In genomic region chr17:7308625-7309433, GRCh38 we compare ENCODE assay signal across 8 cellular contexts. TPM values are rescaled to one million over a fixed set of nuclear protein-coding genes. Genes with fewer than 3 reads are reported as not detected.
DNase-seq lines count a peak whose midpoint lies in the region; ATAC-seq and TF ChIP-seq lines count a peak whose summit lies in the region.

No MANE protein-coding gene starts in this region.

- peak overlapping the region; percentile 100 for H3K27ac ChIP-seq in HUES64 (ENCODE audit: low read depth, low read length)
- H3K27ac ChIP-seq in Panc1 (ENCODE audit: low read length), result peak overlapping the region; percentile 93
- H3K27ac ChIP-seq in esophagus squamous epithelium, result peak overlapping the region; percentile 99 to 100 (median 100)
- peak overlapping the region; percentile 100 for H3K27ac ChIP-seq in naive thymus-derived CD4-positive, alpha-beta T cell (ENCODE audit: low read depth, low read length)

- WGBS in HUES64, result 0% methylated on average over 11 of the region's 14 CpGs
- WGBS in esophagus squamous epithelium, 2 donors, result 0% methylated on average over 7 to 8 of the region's 14 CpGs

- in situ Hi-C loops in Panc1 (cut with HindIII; ENCODE audit: low pct_unique_long_range_greater_than_20kb, low sequenced_read_pairs), result no loop called here

- H3K9ac ChIP-seq in HUES64 (ENCODE audit: low read depth, low read length), result peak overlapping the region; percentile 100

- CTCF ChIA-PET in Panc1 (lab: Charles Lee), result no interaction called here
- CTCF ChIA-PET in naive thymus-derived CD4-positive, alpha-beta T cell (lab: Charles Lee), result interaction anchor here (0.9 to 1.2 kb wide), 3 partner anchors 12 to 101 kb away, joined by 3 read pairs; no protein-coding TSS in a partner anchor

- POLR2A ChIA-PET in Panc1 (lab: Charles Lee), result interaction anchor here (0.7 to 0.9 kb wide), 2 partner anchors 15 to 21 kb away, joined by 3 read pairs; partner anchors contain the start of gene NEURL4
- POLR2A ChIA-PET in naive thymus-derived CD4-positive, alpha-beta T cell (lab: Charles Lee), result interaction anchor here (0.6 to 11.5 kb wide), 20 partner anchors 16 to 914 kb away, joined by 3 to 336 read pairs (median 4); partner anchors contain the start of genes ACAP1, GABARAP, NEURL4 and PHF23

- no peaks in the 10 kb centered on the region for H3K27me3 ChIP-seq in HUES64 (ENCODE audit: insufficient read depth, low read length)
- H3K27me3 ChIP-seq in Panc1 (ENCODE audit: control insufficient read depth, insufficient read depth, low read length), result no peaks in the 10 kb centered on the region
- no peaks in the 10 kb centered on the region for H3K27me3 ChIP-seq in esophagus squamous epithelium
- no peaks in the 10 kb centered on the region for H3K27me3 ChIP-seq in naive thymus-derived CD4-positive, alpha-beta T cell (ENCODE audit: control insufficient read depth in 2 of 2, insufficient read depth in 2 of 2, low read length in 2 of 2)

- intact Hi-C loops in Panc1 (cut with micrococcal nuclease; ENCODE audit: unreplicated experiment) (no loop called here), esophagus squamous epithelium (cut with DNase I) (no loop called here)
- intact Hi-C loops in naive thymus-derived CD4-positive, alpha-beta T cell (cut with micrococcal nuclease), result loop anchor here (1.0 to 5.0 kb wide), 7 partner anchors 27 to 1073 kb away; partner anchors contain the start of genes ACAP1 (in 2 of the 2), SLC16A13 (in 2 of the 2), RPL26 (in 1 of the 2) and TMEM256 (in 1 of the 2)

- peak overlapping the region; percentile 85 to 94 for H3K4me3 Mint-ChIP-seq in activated T-cell treated with anti-CD3 and anti-CD28 coated beads, Interleukin-2, amount 50 U/mL, for 72 hours
- H3K4me3 Mint-ChIP-seq in naive thymus-derived CD4-positive, alpha-beta T cell, result peak overlapping the region; percentile 90 to 99 (median 95)
- peak overlapping the region; percentile 80 for H3K4me3 Mint-ChIP-seq in stimulated activated memory B cell treated with anti-CD40 and anti-IgM and Interleukin-4, amounts not matched to agents 10 μg/mL and 1 μg/mL and 100 μg/mL, for 72 hours

- H3K4me1 ChIP-seq in HUES64 (ENCODE audit: insufficient read depth, low read length) (no peaks in the 10 kb centered on the region), Panc1 (ENCODE audit: control insufficient read depth, insufficient read depth, low read length) (peaks cover 42% of the 10 kb centered on the region), esophagus squamous epithelium (peaks cover 17 to 57% (median 37%) of the 10 kb centered on the region in 3 donors)
- peaks cover 25 to 31% of the 10 kb centered on the region in 2 donors for H3K4me1 ChIP-seq in naive thymus-derived CD4-positive, alpha-beta T cell (ENCODE audit: control insufficient read depth in 2 of 2, insufficient read depth in 2 of 2, low read length in 2 of 2)

- peaks cover 58% of the 10 kb centered on the region for H3K4me1 Mint-ChIP-seq in activated T-cell treated with anti-CD3 and anti-CD28 coated beads, Interleukin-2, amount 50 U/mL, for 72 hours (ENCODE audit: low read depth)
- peaks cover 39 to 59% (median 51%) of the 10 kb centered on the region in 7 donors for H3K4me1 Mint-ChIP-seq in naive thymus-derived CD4-positive, alpha-beta T cell
- peaks cover 49% of the 10 kb centered on the region for H3K4me1 Mint-ChIP-seq in stimulated activated memory B cell treated with anti-CD40 and anti-IgM and Interleukin-4, amounts not matched to agents 10 μg/mL and 1 μg/mL and 100 μg/mL, for 72 hours

- DNase-seq in DMS53 (lab: John Stamatoyannopoulos, UW), result peak; percentile 93
- DNase-seq in Panc1 (ENCODE audit: low read depth, low spot score), result no peak
- DNase-seq in activated T-cell treated with anti-CD3 and anti-CD28 coated beads, Interleukin-2, amount 50 U/mL, for 72 hours, result peak; percentile 74 to 85
- no peak for DNase-seq in esophagus squamous epithelium (lab: John Stamatoyannopoulos, UW)
- DNase-seq in naive thymus-derived CD4-positive, alpha-beta T cell, result peak; percentile 56 to 96 (median 88)

- H3K36me3 Mint-ChIP-seq in activated T-cell treated with anti-CD3 and anti-CD28 coated beads, Interleukin-2, amount 50 U/mL, for 72 hours (ENCODE audit: insufficient read depth in 2 of 2), result peaks cover 30 to 38% of the 10 kb centered on the region in 2 donors
- H3K36me3 Mint-ChIP-seq in naive thymus-derived CD4-positive, alpha-beta T cell, result peaks cover 14 to 48% (median 43%) of the 10 kb centered on the region in 5 donors
- H3K36me3 Mint-ChIP-seq in stimulated activated memory B cell treated with anti-CD40 and anti-IgM and Interleukin-4, amounts not matched to agents 10 μg/mL and 1 μg/mL and 100 μg/mL, for 72 hours, result peaks cover 52% of the 10 kb centered on the region

- peak overlapping the region; percentile 94 for H3K4me3 ChIP-seq in HUES64 (ENCODE audit: low read length)
- peak overlapping the region; percentile 86 to 92 for H3K4me3 ChIP-seq in Panc1 (ENCODE audit: low read depth in 2 of 2, low read length in 2 of 2)
- peak overlapping the region; percentile 85 to 99 (median 99) for H3K4me3 ChIP-seq in esophagus squamous epithelium
- peak overlapping the region; percentile 78 for H3K4me3 ChIP-seq in naive thymus-derived CD4-positive, alpha-beta T cell (ENCODE audit: low read length)

- H3K9me3 ChIP-seq in HUES64 (ENCODE audit: insufficient read depth, low read depth, low read length), result no peaks in the 10 kb centered on the region
- H3K9me3 ChIP-seq in Panc1 (ENCODE audit: control insufficient read depth, insufficient read depth, low read depth, low read length), result no peaks in the 10 kb centered on the region
- H3K9me3 ChIP-seq in esophagus squamous epithelium, result no peaks in the 10 kb centered on the region
- no peaks in the 10 kb centered on the region for H3K9me3 ChIP-seq in naive thymus-derived CD4-positive, alpha-beta T cell (ENCODE audit: control insufficient read depth in 2 of 3, low read length in 3 of 3)

- peak in 3 of 4 donors; percentile 61 to 74 (median 69) for TF ChIP-seq POLR2A in esophagus squamous epithelium (IDR thresholded peaks at IDR 0.05)

- H3K27ac Mint-ChIP-seq in activated T-cell treated with anti-CD3 and anti-CD28 coated beads, Interleukin-2, amount 50 U/mL, for 72 hours, result peak overlapping the region; percentile 81
- peak overlapping the region; percentile 93 to 99 (median 98) for H3K27ac Mint-ChIP-seq in naive thymus-derived CD4-positive, alpha-beta T cell
- peak overlapping the region; percentile 93 for H3K27ac Mint-ChIP-seq in stimulated activated memory B cell treated with anti-CD40 and anti-IgM and Interleukin-4, amounts not matched to agents 10 μg/mL and 1 μg/mL and 100 μg/mL, for 72 hours

- peak; percentile 58 for ATAC-seq in Panc1
- ATAC-seq in activated T-cell treated with anti-CD3 and anti-CD28 coated beads, Interleukin-2, amount 50 U/mL, for 72 hours (replicated peaks in 1 of 2), result peak; percentile 38 to 40
- ATAC-seq in naive thymus-derived CD4-positive, alpha-beta T cell, result peak; percentile 49
- peak; percentile 49 for ATAC-seq in stimulated activated memory B cell treated with anti-CD40 and anti-IgM and Interleukin-4, amounts not matched to agents 10 μg/mL and 1 μg/mL and 100 μg/mL, for 72 hours
- ATAC-seq in GM19467 (IDR thresholded peaks at IDR 0.05; ENCODE audit: unreplicated experiment), result no peak

- H3K36me3 ChIP-seq in HUES64 (ENCODE audit: insufficient read depth, low read length) (peaks cover 45% of the 10 kb centered on the region), Panc1 (ENCODE audit: control insufficient read depth, insufficient read depth, low read length) (peaks cover 22% of the 10 kb centered on the region), esophagus squamous epithelium (peaks cover 33 to 46% (median 41%) of the 10 kb centered on the region in 3 donors)
- H3K36me3 ChIP-seq in naive thymus-derived CD4-positive, alpha-beta T cell (ENCODE audit: control insufficient read depth in 2 of 3, insufficient read depth in 3 of 3, low read length in 3 of 3), result peaks cover 34 to 53% (median 41%) of the 10 kb centered on the region in 3 experiments

- no peaks in the 10 kb centered on the region for H3K9me3 Mint-ChIP-seq in activated T-cell treated with anti-CD3 and anti-CD28 coated beads, Interleukin-2, amount 50 U/mL, for 72 hours
- peaks cover 0 to 6% (median 0%) of the 10 kb centered on the region in 11 donors for H3K9me3 Mint-ChIP-seq in naive thymus-derived CD4-positive, alpha-beta T cell
- no peaks in the 10 kb centered on the region for H3K9me3 Mint-ChIP-seq in stimulated activated memory B cell treated with anti-CD40 and anti-IgM and Interleukin-4, amounts not matched to agents 10 μg/mL and 1 μg/mL and 100 μg/mL, for 72 hours

- no peaks in the 10 kb centered on the region for H3K27me3 Mint-ChIP-seq in activated T-cell treated with anti-CD3 and anti-CD28 coated beads, Interleukin-2, amount 50 U/mL, for 72 hours (ENCODE audit: low read depth)
- peaks cover 0 to 8% (median 0%) of the 10 kb centered on the region in 5 donors for H3K27me3 Mint-ChIP-seq in naive thymus-derived CD4-positive, alpha-beta T cell
- H3K27me3 Mint-ChIP-seq in stimulated activated memory B cell treated with anti-CD40 and anti-IgM and Interleukin-4, amounts not matched to agents 10 μg/mL and 1 μg/mL and 100 μg/mL, for 72 hours, result no peaks in the 10 kb centered on the region

- BruUV-seq in Panc1 (replicated peaks; lab: Mats Ljungman, UMichigan), result TSS peak; percentile 83

- TF ChIP-seq CTCF in Panc1 (IDR thresholded peaks at IDR 0.05) (no peak), esophagus squamous epithelium (IDR thresholded peaks at IDR 0.05) (no peak)

RNA-seq across cellular contexts. Expression of gene EIF5A, which starts 1.4 kb away (rescaled TPM):
- 931 TPM for polyA plus RNA-seq in HUES64 (2013, experiment 1 of 2)
- 788 TPM for polyA plus RNA-seq in HUES64 (2013, experiment 2 of 2)
- total RNA-seq in Panc1 (2021; ENCODE audit: unreplicated experiment), result 728 TPM
- polyA plus RNA-seq in Panc1 (2012; ENCODE audit: insufficient read length), result 878 TPM
- 100 to 1,000 TPM; 547 to 594 TPM for total RNA-seq in activated T-cell treated with anti-CD3 and anti-CD28 coated beads, Interleukin-2, amount 50 U/mL, for 72 hours
- total RNA-seq in esophagus squamous epithelium, result 100 to 1,000 TPM; 324 to 543 (median 394) TPM
- total RNA-seq in naive thymus-derived CD4-positive, alpha-beta T cell, result 100 to 1,000 TPM; 237 to 666 (median 453) TPM
- 100 to 1,000 TPM; 158 to 558 TPM for polyA plus RNA-seq in naive thymus-derived CD4-positive, alpha-beta T cell

RNA-seq across cellular contexts. Expression of gene GPS2, which starts 6.3 kb away (rescaled TPM):
- polyA plus RNA-seq in HUES64 (2013, experiment 1 of 2), result 69.3 TPM
- polyA plus RNA-seq in HUES64 (2013, experiment 2 of 2), result 54.4 TPM
- total RNA-seq in Panc1 (2021; ENCODE audit: unreplicated experiment) (96.6 TPM), esophagus squamous epithelium (10 to 100 TPM; 40.9 to 80.7 (median 70.5) TPM)
- polyA plus RNA-seq in Panc1 (2012; ENCODE audit: insufficient read length), result 119 TPM
- 10 to 100 TPM; 50.5 to 50.7 TPM for total RNA-seq in activated T-cell treated with anti-CD3 and anti-CD28 coated beads, Interleukin-2, amount 50 U/mL, for 72 hours
- 100 to 1,000 TPM in 3 of 5 experiments, 10 to 100 TPM in 2; 72.6 to 145 (median 107) TPM for total RNA-seq in naive thymus-derived CD4-positive, alpha-beta T cell
- 100 to 1,000 TPM in 1 of 2 donors, 10 to 100 TPM in 1; 80.1 to 134 TPM for polyA plus RNA-seq in naive thymus-derived CD4-positive, alpha-beta T cell

RNA-seq across cellular contexts. Expression of gene YBX2, which starts 14.4 kb away (rescaled TPM):
- 12.9 TPM for polyA plus RNA-seq in HUES64 (2013, experiment 1 of 2)
- 20.0 TPM for polyA plus RNA-seq in HUES64 (2013, experiment 2 of 2)
- total RNA-seq in Panc1 (2021; ENCODE audit: unreplicated experiment) (54.9 TPM), esophagus squamous epithelium (1 to 10 TPM in 3 of 4 donors, under 1 TPM in 1; 0.44 to 3.8 (median 2.3) TPM)
- polyA plus RNA-seq in Panc1 (2012; ENCODE audit: insufficient read length), result 59.7 TPM
- total RNA-seq in activated T-cell treated with anti-CD3 and anti-CD28 coated beads, Interleukin-2, amount 50 U/mL, for 72 hours, result 1 to 10 TPM; 3.6 to 9.5 TPM
- total RNA-seq in naive thymus-derived CD4-positive, alpha-beta T cell, result under 1 TPM in 3 of 5 experiments, not detected in 2; 0.27 to 0.64 (median 0.40) TPM
- polyA plus RNA-seq in naive thymus-derived CD4-positive, alpha-beta T cell, result not detected

RNA-seq across cellular contexts. Expression of gene NEURL4, which starts 20.3 kb away (rescaled TPM):
- 21.5 TPM for polyA plus RNA-seq in HUES64 (2013, experiment 1 of 2)
- polyA plus RNA-seq in HUES64 (2013, experiment 2 of 2), result 16.9 TPM
- total RNA-seq in Panc1 (2021; ENCODE audit: unreplicated experiment), result 58.9 TPM
- 53.8 TPM for polyA plus RNA-seq in Panc1 (2012; ENCODE audit: insufficient read length)
- 10 to 100 TPM; 35.7 to 37.6 TPM for total RNA-seq in activated T-cell treated with anti-CD3 and anti-CD28 coated beads, Interleukin-2, amount 50 U/mL, for 72 hours
- total RNA-seq in esophagus squamous epithelium, result 10 to 100 TPM in 3 of 4 donors, 1 to 10 TPM in 1; 9.7 to 18.7 (median 14.4) TPM
- total RNA-seq in naive thymus-derived CD4-positive, alpha-beta T cell, result 10 to 100 TPM; 42.6 to 92.6 (median 50.1) TPM
- polyA plus RNA-seq in naive thymus-derived CD4-positive, alpha-beta T cell, result 1 to 10 TPM; 1.1 to 2.5 TPM

RNA-seq across cellular contexts. Expression of gene SLC2A4, which starts 27.3 kb away (rescaled TPM):
- 2.6 TPM for polyA plus RNA-seq in HUES64 (2013, experiment 1 of 2)
- 3.6 TPM for polyA plus RNA-seq in HUES64 (2013, experiment 2 of 2)
- 0.31 TPM for total RNA-seq in Panc1 (2021; ENCODE audit: unreplicated experiment)
- 0.38 TPM for polyA plus RNA-seq in Panc1 (2012; ENCODE audit: insufficient read length)
- total RNA-seq in activated T-cell treated with anti-CD3 and anti-CD28 coated beads, Interleukin-2, amount 50 U/mL, for 72 hours, result under 1 TPM; 0.07 to 0.17 TPM
- 10 to 100 TPM in 1 of 4 donors, 1 to 10 TPM in 2, under 1 TPM in 1; 0.83 to 21.7 (median 2.5) TPM for total RNA-seq in esophagus squamous epithelium
- not detected for total RNA-seq in naive thymus-derived CD4-positive, alpha-beta T cell
- not detected for polyA plus RNA-seq in naive thymus-derived CD4-positive, alpha-beta T cell

Comparison
In these comparisons a context has a peak if more than half of its experiments do, and no peak if none do; other contexts are left out.
1. DNase-seq: peak in DMS53 (single experiment), activated T-cell treated with anti-CD3 and anti-CD28 coated beads, Interleukin-2, amount 50 U/mL, for 72 hours (2 of 2) and naive thymus-derived CD4-positive, alpha-beta T cell (9 of 9); none in Panc1 (single experiment) and esophagus squamous epithelium (single experiment).
2. intact Hi-C loops: an anchor here in naive thymus-derived CD4-positive, alpha-beta T cell (1.0 to 5.0 kb wide); none called in Panc1 and esophagus squamous epithelium.
3. Peak in every context shown above with its lines, with median percentiles within 50 percentile points of each other: H3K27ac ChIP-seq, H3K4me3 ChIP-seq, H3K27ac Mint-ChIP-seq and H3K4me3 Mint-ChIP-seq.